ENCODE assay signal across 2 cellular contexts in genomic region chr3:131200636-131201199, GRCh38.
A peak's percentile ranks its signal among the peaks of the same experiment; 100 is the strongest.
TF ChIP-seq lines count a peak whose summit lies in the region.

No MANE protein-coding gene starts in this region.

TF ChIP-seq in HepG2, 621 proteins besides CTCF, POLR2A, EP300 and RAD21 (continued from another document):
- no peak for TF ChIP-seq ZBTB34 (CRISPR knock-in tag; IDR thresholded peaks at IDR 0.05)
- TF ChIP-seq ZSCAN22 (CRISPR knock-in tag; IDR thresholded peaks at IDR 0.05) = no peak
- TF ChIP-seq ZUFSP (CRISPR knock-in tag; IDR thresholded peaks at IDR 0.05; ENCODE audit: borderline replicate concordance) = no peak
- TF ChIP-seq NFYC (CRISPR knock-in tag; IDR thresholded peaks at IDR 0.05) = no peak
- no peak for TF ChIP-seq ATF3 (CRISPR knock-in tag; IDR thresholded peaks at IDR 0.05)
- no peak for TF ChIP-seq IKZF1 (IDR thresholded peaks at IDR 0.05)
- TF ChIP-seq ZNF124 (CRISPR knock-in tag; IDR thresholded peaks at IDR 0.05) = peak; percentile 96

TF ChIP-seq in K562, 482 proteins besides CTCF, POLR2A, EP300 and RAD21 (continued from another document):
- TF ChIP-seq SMARCE1 (IDR thresholded peaks at IDR 0.05) (no peak), ZNF57 (CRISPR knock-in tag; IDR thresholded peaks at IDR 0.05) (no peak), TCF15 (CRISPR knock-in tag; IDR thresholded peaks at IDR 0.05) (no peak), ZNF124 (CRISPR knock-in tag; IDR thresholded peaks at IDR 0.05) (peak; percentile 87; the same call in 1 of the 2 replicates), ZNF217 (CRISPR knock-in tag; IDR thresholded peaks at IDR 0.05) (no peak), EP400 (IDR thresholded peaks at IDR 0.05) (no peak), CHD2 (IDR thresholded peaks at IDR 0.05; ENCODE audit: low read depth, low read length) (no peak), CBX5 (IDR thresholded peaks at IDR 0.05; ENCODE audit: borderline replicate concordance, low read depth) (0 out of 2 replicates have a peak, but pooled peaks have one; percentile 34), CBFA2T3 (IDR thresholded peaks at IDR 0.05) (no peak), ZNF239 (CRISPR knock-in tag; IDR thresholded peaks at IDR 0.05) (no peak), ZNF507 (tag; conservative IDR thresholded peaks at IDR 0.05) (peak; percentile 91)
